16 cellular contexts compared by ENCODE assay signal in the genomic region with DNA sequence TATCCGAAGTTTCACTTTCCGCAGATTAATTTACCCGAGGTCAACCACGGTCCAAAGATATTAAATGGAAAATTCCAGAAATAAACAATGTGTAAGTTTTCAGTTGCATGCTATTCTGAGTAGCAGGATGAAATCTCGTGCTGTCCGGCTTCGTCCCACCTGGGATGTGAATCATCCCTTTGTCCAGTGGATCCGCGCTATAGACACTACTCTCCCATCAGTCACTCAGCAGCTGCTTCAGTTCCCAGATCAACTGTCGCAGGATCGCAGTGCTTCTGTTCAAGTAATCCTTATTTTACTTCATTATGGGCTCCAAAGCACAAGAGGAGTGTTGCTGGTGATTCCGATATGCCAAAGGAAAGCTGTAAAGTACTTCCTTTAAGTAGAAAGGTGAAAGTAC.
"Had no signal": no experiment of that assay in that cellular context is flagged by ENCODE, and none has a peak within 500 bp of the region (broad histone marks: within the 10 kb centered on the region; RNA-seq: fewer than 3 reads in every experiment).

No MANE protein-coding gene starts in this region.

- H3K36me3 Mint-ChIP-seq: memory B cell, T-cell had no signal

- H3K4me3 Mint-ChIP-seq: memory B cell; neural crest cell; stimulated activated effector memory CD8-positive, alpha-beta T cell treated with anti-CD3 and anti-CD28 coated beads, Interleukin-12 subunit alpha, Interleukin-12 subunit beta, amount 100 ng/mL, for 72 hours; T-cell had no signal

- H3K4me1 Mint-ChIP-seq: neural crest cell had no signal

- ATAC-seq: gastrocnemius medialis; heart right ventricle; left lung; pancreas; stimulated activated effector memory CD8-positive, alpha-beta T cell treated with anti-CD3 and anti-CD28 coated beads, Interleukin-12 subunit alpha, Interleukin-12 subunit beta, amount 100 ng/mL, for 72 hours; T-cell had no signal

- H3K9me3 ChIP-seq: gastrocnemius medialis, heart right ventricle, left lung, pancreas, tibial artery had no signal

- H3K9me3 Mint-ChIP-seq: memory B cell, neural crest cell had no signal

- H3K4me2 ChIP-seq: smooth muscle cell had no signal

- H3K4me3 ChIP-seq: gastrocnemius medialis, heart right ventricle, left lung, pancreas, smooth muscle cell, tibial artery had no signal

- H3K36me3 ChIP-seq: gastrocnemius medialis, heart right ventricle, left lung, pancreas, tibial artery had no signal

- H3K27ac ChIP-seq: gastrocnemius medialis, heart right ventricle, left lung, pancreas, tibial artery had no signal

- H3K27me3 ChIP-seq: pancreas had no signal

- H3K27ac Mint-ChIP-seq: memory B cell; stimulated activated effector memory CD8-positive, alpha-beta T cell treated with anti-CD3 and anti-CD28 coated beads, Interleukin-12 subunit alpha, Interleukin-12 subunit beta, amount 100 ng/mL, for 72 hours had no signal

- H3K4me1 ChIP-seq: gastrocnemius medialis, heart right ventricle, left lung, pancreas, tibial artery had no signal

- H3K27me3 Mint-ChIP-seq: memory B cell, T-cell had no signal

- DNase-seq: activated CD8-positive, alpha-beta memory T cell treated with anti-CD3 and anti-CD28 coated beads for 24 hours; activated gamma-delta T cell; aorta; effector CD8-positive, alpha-beta T cell; gastrocnemius medialis; heart right ventricle; left lung; pancreas; retina; T1000 had no signal
